10 cellular contexts compared by ENCODE assay signal in genomic region chr5:177943805-177944736, GRCh38. TPM values are rescaled to one million over a fixed set of nuclear protein-coding genes. Genes with fewer than 3 reads are reported as not detected.
DNase-seq lines count a peak whose midpoint lies in the region; ATAC-seq and TF ChIP-seq lines count a peak whose summit lies in the region.
"Not testable (repeated sequence)": the region's sequence is repeated elsewhere in the genome, so short reads cannot be mapped to it uniquely, and the experiment has no call there.
"Had no signal": no experiment of that assay in that cellular context is flagged by ENCODE, and none has a peak within 500 bp of the region (broad histone marks: within the 10 kb centered on the region; RNA-seq: fewer than 3 reads in every experiment).

No MANE protein-coding gene starts in this region.

- H3K27ac Mint-ChIP-seq in activated naive CD8-positive, alpha-beta T cell treated with anti-CD3 and anti-CD28 coated beads, Interleukin-2, amount 10 ng/mL, durations not matched to agents 7 days and 5 days: peak overlapping the region; percentile 79
- not testable (repeated sequence) for H3K27ac Mint-ChIP-seq in natural killer cell
- H3K27ac Mint-ChIP-seq in stimulated activated memory B cell treated with anti-CD40 and anti-IgM and Interleukin-4, amounts not matched to agents 10 μg/mL and 1 μg/mL and 100 μg/mL, for 72 hours: peak overlapping the region; percentile 75

- not testable (repeated sequence) for H3K27me3 ChIP-seq in Loucy (ENCODE audit: insufficient read depth, low read length, poor library complexity, severe bottlenecking)

- H3K9me3 Mint-ChIP-seq in activated naive CD8-positive, alpha-beta T cell treated with anti-CD3 and anti-CD28 coated beads, Interleukin-2, amount 10 ng/mL, durations not matched to agents 7 days and 5 days; natural killer cell; stimulated activated memory B cell treated with anti-CD40 and anti-IgM and Interleukin-4, amounts not matched to agents 10 μg/mL and 1 μg/mL and 100 μg/mL, for 72 hours: not testable (repeated sequence)

- intact Hi-C loops in natural killer cell (cut with micrococcal nuclease): not testable (repeated sequence)

- ATAC-seq in GM21381 (IDR thresholded peaks at IDR 0.05; ENCODE audit: unreplicated experiment) (peak; percentile 49), natural killer cell (peak; percentile 51 to 80 (median 78))
- peak; percentile 85 for ATAC-seq in activated naive CD8-positive, alpha-beta T cell treated with anti-CD3 and anti-CD28 coated beads, Interleukin-2, amount 10 ng/mL, durations not matched to agents 7 days and 5 days (ENCODE audit: low read depth)
- peak; percentile 63 for ATAC-seq in stimulated activated memory B cell treated with anti-CD40 and anti-IgM and Interleukin-4, amounts not matched to agents 10 μg/mL and 1 μg/mL and 100 μg/mL, for 72 hours

- TF ChIP-seq CTCF in Loucy (conservative IDR thresholded peaks at IDR 0.05; ENCODE audit: low read length); fibroblast of the aortic adventitia (IDR thresholded peaks at IDR 0.05; ENCODE audit: insufficient read depth, low read length); natural killer cell (IDR thresholded peaks at IDR 0.05): not testable (repeated sequence)

- H3K4me1 ChIP-seq in Loucy (ENCODE audit: insufficient read depth, low read length, poor library complexity, severe bottlenecking): not testable (repeated sequence)

- not testable (repeated sequence) for H3K36me3 ChIP-seq in Loucy (ENCODE audit: insufficient read depth, low read length)

- not testable (repeated sequence) for H3K4me1 Mint-ChIP-seq in activated naive CD8-positive, alpha-beta T cell treated with anti-CD3 and anti-CD28 coated beads, Interleukin-2, amount 10 ng/mL, durations not matched to agents 7 days and 5 days; natural killer cell
- H3K4me1 Mint-ChIP-seq in stimulated activated memory B cell treated with anti-CD40 and anti-IgM and Interleukin-4, amounts not matched to agents 10 μg/mL and 1 μg/mL and 100 μg/mL, for 72 hours: peaks cover 27% of the 10 kb centered on the region

- H3K36me3 Mint-ChIP-seq in activated naive CD8-positive, alpha-beta T cell treated with anti-CD3 and anti-CD28 coated beads, Interleukin-2, amount 10 ng/mL, durations not matched to agents 7 days and 5 days; natural killer cell; stimulated activated memory B cell treated with anti-CD40 and anti-IgM and Interleukin-4, amounts not matched to agents 10 μg/mL and 1 μg/mL and 100 μg/mL, for 72 hours: not testable (repeated sequence)

- H4K20me1 ChIP-seq in Loucy (ENCODE audit: insufficient read depth, low read length, poor library complexity, severe bottlenecking): not testable (repeated sequence)

- peak; percentile 37 for DNase-seq in COR-L47 (lab: John Stamatoyannopoulos, UW)
- peak; percentile 38 for DNase-seq in activated CD4-positive, CD25-positive, alpha-beta regulatory T cell treated with anti-CD3 and anti-CD28 coated beads, Interleukin-2, amount 50 U/mL, for 72 hours
- DNase-seq in activated naive CD8-positive, alpha-beta T cell treated with anti-CD3 and anti-CD28 coated beads, Interleukin-2, amount 10 ng/mL, durations not matched to agents 7 days and 5 days: peak; percentile 75
- DNase-seq in fibroblast of the aortic adventitia (ENCODE audit: low read depth): peak; percentile 14
- not testable (repeated sequence) for DNase-seq in natural killer cell

- not testable (repeated sequence) for H3K27me3 Mint-ChIP-seq in activated naive CD8-positive, alpha-beta T cell treated with anti-CD3 and anti-CD28 coated beads, Interleukin-2, amount 10 ng/mL, durations not matched to agents 7 days and 5 days; natural killer cell (ENCODE audit: low read depth in 2 of 2); stimulated activated memory B cell treated with anti-CD40 and anti-IgM and Interleukin-4, amounts not matched to agents 10 μg/mL and 1 μg/mL and 100 μg/mL, for 72 hours

- H3K79me2 ChIP-seq in Loucy (ENCODE audit: insufficient read depth, low read length): not testable (repeated sequence)

- H3K9me2 ChIP-seq in Loucy (replicated peaks; ENCODE audit: low read depth, low read length): not testable (repeated sequence)

- H3K4me3 ChIP-seq in Loucy (ENCODE audit: low read length, poor library complexity, severe bottlenecking) (peak overlapping the region; percentile 66), fibroblast of the aortic adventitia (ENCODE audit: low read depth, low read length) (peak overlapping the region; percentile 64)

- H3K4me3 Mint-ChIP-seq in activated naive CD8-positive, alpha-beta T cell treated with anti-CD3 and anti-CD28 coated beads, Interleukin-2, amount 10 ng/mL, durations not matched to agents 7 days and 5 days: peak overlapping the region; percentile 80
- peak overlapping the region; percentile 76 for H3K4me3 Mint-ChIP-seq in natural killer cell
- H3K4me3 Mint-ChIP-seq in stimulated activated memory B cell treated with anti-CD40 and anti-IgM and Interleukin-4, amounts not matched to agents 10 μg/mL and 1 μg/mL and 100 μg/mL, for 72 hours: peak overlapping the region; percentile 77

- H3K4me2 ChIP-seq in Loucy (ENCODE audit: low read depth, low read length, poor library complexity, severe bottlenecking): peak overlapping the region; percentile 37

- not testable (repeated sequence) for H3K9ac ChIP-seq in Loucy (ENCODE audit: low read depth, low read length, poor library complexity, severe bottlenecking)

- H3K9me3 ChIP-seq in Loucy (ENCODE audit: insufficient read depth, low read depth, low read length): not testable (repeated sequence)

- H3F3A ChIP-seq in Loucy (ENCODE audit: low read depth): not testable (repeated sequence)

- not testable (repeated sequence) for H2AFZ ChIP-seq in Loucy (ENCODE audit: low read length)

- POLR2A ChIA-PET in activated naive CD8-positive, alpha-beta T cell treated with anti-CD3 and anti-CD28 coated beads, Interleukin-2, amount 10 ng/mL, durations not matched to agents 7 days and 5 days (lab: Charles Lee): not testable (repeated sequence)

RNA-seq across cellular contexts. Expression of gene PROP1, which starts 52.0 kb away (rescaled TPM):
- not detected for total RNA-seq in activated naive CD8-positive, alpha-beta T cell treated with anti-CD3 and anti-CD28 coated beads, Interleukin-2, amount 10 ng/mL, durations not matched to agents 7 days and 5 days
- not detected in 2 replicates for total RNA-seq in fibroblast of the aortic adventitia (ENCODE audit: low replicate concordance)
- not detected for total RNA-seq in natural killer cell
- total RNA-seq: omental fat pad, RPMI7951 had no signal
